In genomic region chr2:230809015-230809414, GRCh38 we compare ENCODE assay signal across 16 cellular contexts.
"Had no signal": no experiment of that assay in that cellular context is flagged by ENCODE, and none has a peak within 500 bp of the region (broad histone marks: within the 10 kb centered on the region; RNA-seq: fewer than 3 reads in every experiment).

No MANE protein-coding gene starts in this region.

- H3K36me3 Mint-ChIP-seq: natural killer cell had no signal

- H3K9me3 Mint-ChIP-seq: natural killer cell; stimulated activated naive CD8-positive, alpha-beta T cell treated with anti-CD3 and anti-CD28 coated beads, Interleukin-15, amount 100 ng/mL, for 72 hours had no signal

- ATAC-seq: activated CD4-positive, CD25-positive, alpha-beta regulatory T cell treated with anti-CD3 and anti-CD28 coated beads, Interleukin-2, amount 50 U/mL, for 24 hours; activated CD8-positive, alpha-beta memory T cell treated with anti-CD3 and anti-CD28 coated beads, Interleukin-2, amount 10 ng/mL, durations not matched to agents 7 days and 5 days; foreskin keratinocyte; natural killer cell; sciatic nerve; stimulated activated naive CD8-positive, alpha-beta T cell treated with anti-CD3 and anti-CD28 coated beads, Interleukin-15, amount 100 ng/mL, for 72 hours had no signal

- DNase-seq: activated CD4-positive, alpha-beta T cell treated with anti-CD3 and anti-CD28 coated beads, Interleukin-2, amount 50 U/mL, for 1 hour; activated CD8-positive, alpha-beta memory T cell treated with anti-CD3 and anti-CD28 coated beads, Interleukin-2, amount 10 ng/mL, durations not matched to agents 7 days and 5 days; activated naive CD4-positive, alpha-beta T cell treated with Interleukin-2 at 50 U/mL for 16 hours; activated T-cell treated with anti-CD3 and anti-CD28 coated beads, Interleukin-2, amount 50 U/mL, for 1 hour; amniotic stem cell; foreskin keratinocyte; glutamatergic neuron; left ventricle myocardium inferior; mesendoderm; natural killer cell; psoas muscle; stimulated activated naive CD8-positive, alpha-beta T cell treated with anti-CD3 and anti-CD28 coated beads, Interleukin-15, amount 100 ng/mL, for 72 hours; T-helper 1 cell; T1000 had no signal

- H3K27ac Mint-ChIP-seq: natural killer cell had no signal

- H3K4me3 Mint-ChIP-seq: activated CD8-positive, alpha-beta memory T cell treated with anti-CD3 and anti-CD28 coated beads, Interleukin-2, amount 10 ng/mL, durations not matched to agents 7 days and 5 days; natural killer cell; stimulated activated naive CD8-positive, alpha-beta T cell treated with anti-CD3 and anti-CD28 coated beads, Interleukin-15, amount 100 ng/mL, for 72 hours had no signal

- H3K27me3 Mint-ChIP-seq: activated CD8-positive, alpha-beta memory T cell treated with anti-CD3 and anti-CD28 coated beads, Interleukin-2, amount 10 ng/mL, durations not matched to agents 7 days and 5 days; stimulated activated naive CD8-positive, alpha-beta T cell treated with anti-CD3 and anti-CD28 coated beads, Interleukin-15, amount 100 ng/mL, for 72 hours had no signal
